ENCODE assay signal across 1 cellular context in the genomic region with DNA sequence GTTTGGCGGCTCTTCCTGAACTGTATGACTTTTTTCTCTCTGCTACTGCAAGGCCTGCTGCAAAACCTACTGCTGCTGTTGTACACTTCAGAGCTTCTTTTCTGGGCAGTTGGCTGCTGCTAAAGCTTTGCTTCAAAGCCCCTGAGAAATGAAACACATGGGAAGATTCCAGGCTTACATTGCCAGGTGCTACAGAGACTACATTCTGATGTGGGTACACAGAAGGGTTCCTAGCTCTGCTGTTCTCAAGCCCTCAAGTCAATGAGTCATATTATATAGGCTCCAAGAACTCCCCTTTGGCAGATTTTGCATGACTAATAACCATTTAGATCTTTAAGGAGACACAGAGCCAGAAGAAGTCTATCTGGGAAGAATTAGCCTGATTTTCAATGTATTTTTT.
TF ChIP-seq lines count a peak whose summit lies in the region.

No MANE protein-coding gene starts in this region.

TF ChIP-seq in IMR-90, 13 proteins besides CTCF, POLR2A, EP300 and RAD21:
- no peak for TF ChIP-seq SMC3 (IDR thresholded peaks at IDR 0.05; ENCODE audit: low read depth, low read length)
- TF ChIP-seq RCOR1 (IDR thresholded peaks at IDR 0.05; ENCODE audit: insufficient replicate concordance, low read length): no peak
- TF ChIP-seq FOS (IDR thresholded peaks at IDR 0.05; ENCODE audit: low read depth, low read length): 0 out of 2 replicates have a peak, but pooled peaks have one; percentile 15
- TF ChIP-seq CHD1 (IDR thresholded peaks at IDR 0.05; ENCODE audit: low read depth, low read length): no peak
- TF ChIP-seq MXI1 (IDR thresholded peaks at IDR 0.05; ENCODE audit: borderline replicate concordance, low read depth, low read length): no peak
TF ChIP-seq in IMR-90: peak in this region for 1.
